Comparison of ENCODE assay signal across 29 cellular contexts in the genomic region with DNA sequence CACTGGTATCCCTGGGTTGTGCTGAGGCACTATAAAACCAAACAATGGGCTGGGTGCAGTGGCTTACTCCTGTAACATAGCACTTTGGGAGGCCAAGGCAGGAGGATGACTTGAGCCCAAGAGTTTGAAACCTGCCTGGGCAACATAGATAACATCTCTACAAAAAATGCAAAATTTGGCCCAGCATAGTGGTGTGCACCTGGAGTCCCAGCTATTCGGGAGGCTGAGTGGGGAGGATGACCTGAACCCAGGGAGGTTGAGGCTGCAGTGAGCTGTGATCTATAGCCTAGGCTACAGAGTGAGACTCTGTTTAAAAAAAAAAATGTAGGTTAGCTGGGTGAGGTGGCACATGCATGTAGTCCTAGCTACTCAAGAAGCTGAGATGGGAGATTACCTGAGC.
"Had no signal": no experiment of that assay in that cellular context is flagged by ENCODE, and none has a peak within 500 bp of the region (broad histone marks: within the 10 kb centered on the region; RNA-seq: fewer than 3 reads in every experiment).

No MANE protein-coding gene starts in this region.

- H3K4me3 ChIP-seq: ovary, psoas muscle, skin epidermis, smooth muscle cell, spleen, stomach, thoracic aorta, thyroid gland, tibial nerve, upper lobe of left lung, vagina had no signal

- H3K36me3 ChIP-seq: neutrophil, ovary, thyroid gland, vagina had no signal

- H3K9me3 Mint-ChIP-seq: naive B cell; naive thymus-derived CD8-positive, alpha-beta T cell; nephron progenitor cell; neural crest cell; stimulated activated naive B cell treated with anti-CD40 and anti-IgM and Interleukin-4, amounts not matched to agents 10 μg/mL and 1 μg/mL and 100 μg/mL, for 72 hours; stimulated activated naive CD8-positive, alpha-beta T cell treated with anti-CD3 and anti-CD28 coated beads, Interleukin-15, Interleukin-2, amounts not matched to agents 100 ng/mL and 50 ng/mL, for 24 hours had no signal

- H3K9me3 ChIP-seq: neutrophil, ovary, psoas muscle, spleen, stomach, thoracic aorta, thyroid gland, tibial nerve, upper lobe of left lung, vagina had no signal

- H3K27ac ChIP-seq: neutrophil, ovary, parathyroid adenoma, psoas muscle, skin epidermis, spleen, stomach, thoracic aorta, tibial nerve, upper lobe of left lung, vagina had no signal

- H3K36me3 Mint-ChIP-seq: naive B cell had no signal

- ATAC-seq: naive thymus-derived CD8-positive, alpha-beta T cell; psoas muscle; right cardiac atrium; sciatic nerve; stimulated activated naive B cell treated with anti-CD40 and anti-IgM and Interleukin-4, amounts not matched to agents 10 μg/mL and 1 μg/mL and 100 μg/mL, for 72 hours had no signal

- DNase-seq: naive B cell; naive thymus-derived CD8-positive, alpha-beta T cell; nephron progenitor cell; nucleus accumbens; ovary; psoas muscle; right cardiac atrium; spleen; stimulated activated CD4-positive, alpha-beta T cell treated with anti-CD3 and anti-CD28 coated beads, Interleukin-12 subunit alpha, Interleukin-12 subunit beta, amount 100 ng/mL, for 4 hours; stimulated activated CD4-positive, alpha-beta T cell treated with anti-CD3 and anti-CD28 coated beads, Interleukin-1b, Interleukin-23, amount 100 ng/mL, for 48 hours; stimulated activated CD4-positive, alpha-beta T cell treated with anti-CD3 and anti-CD28 coated beads, Interleukin-4, amount 100 ng/mL, for 1 hour; stimulated activated CD4-positive, alpha-beta T cell treated with anti-CD3 and anti-CD28 coated beads, Interleukin-4, amount 100 ng/mL, for 4 hours; stimulated activated CD8-positive, alpha-beta memory T cell treated with anti-CD3 and anti-CD28 coated beads, Interleukin-4, amount 100 ng/mL, for 48 hours; stimulated activated naive B cell treated with anti-CD40 and anti-IgM and Interleukin-4, amounts not matched to agents 10 μg/mL and 1 μg/mL and 100 μg/mL, for 72 hours; stimulated activated naive CD4-positive, alpha-beta T cell treated with Interleukin-2 at 50 U/mL for 16 hours; stomach; thyroid gland; upper lobe of left lung had no signal

- H3K27ac Mint-ChIP-seq: nephron progenitor cell; progenitor cell of endocrine pancreas; stimulated activated naive B cell treated with anti-CD40 and anti-IgM and Interleukin-4, amounts not matched to agents 10 μg/mL and 1 μg/mL and 100 μg/mL, for 72 hours; stimulated activated naive CD8-positive, alpha-beta T cell treated with anti-CD3 and anti-CD28 coated beads, Interleukin-15, Interleukin-2, amounts not matched to agents 100 ng/mL and 50 ng/mL, for 24 hours had no signal

- H3K4me3 Mint-ChIP-seq: naive thymus-derived CD8-positive, alpha-beta T cell; nephron progenitor cell; neural crest cell; stimulated activated naive B cell treated with anti-CD40 and anti-IgM and Interleukin-4, amounts not matched to agents 10 μg/mL and 1 μg/mL and 100 μg/mL, for 72 hours; stimulated activated naive CD8-positive, alpha-beta T cell treated with anti-CD3 and anti-CD28 coated beads, Interleukin-15, Interleukin-2, amounts not matched to agents 100 ng/mL and 50 ng/mL, for 24 hours had no signal

- H3K4me1 ChIP-seq: parathyroid adenoma had no signal

- H3K27me3 ChIP-seq: ovary, thyroid gland, vagina had no signal
